ENCODE assay signal across 13 cellular contexts in genomic region chr12:111398530-111398929, GRCh38. TPM values are rescaled to one million over a fixed set of nuclear protein-coding genes. Genes with fewer than 3 reads are reported as not detected.
DNase-seq lines count a peak whose midpoint lies in the region; ATAC-seq and TF ChIP-seq lines count a peak whose summit lies in the region.
"Had no signal": no experiment of that assay in that cellular context is flagged by ENCODE, and none has a peak within 500 bp of the region (broad histone marks: within the 10 kb centered on the region; RNA-seq: fewer than 3 reads in every experiment).

No MANE protein-coding gene starts in this region.

- no peak overlapping the region for H3K9ac ChIP-seq in PC-3 (ENCODE audit: low read length)
- H3K9ac ChIP-seq in subcutaneous abdominal adipose tissue (ENCODE audit: low read length in 5 of 5): peak overlapping the region in 2 of 5 donors; percentile 8 to 19

- peaks cover 36% of the 10 kb centered on the region for H3K4me1 Mint-ChIP-seq in activated T-helper 2 cell treated with anti-CD3 and anti-CD28 coated beads, Interferon-gamma antibody, Interleukin-2, Interleukin-4, amounts not matched to agents 10 μg/mL and 5 μg/mL and 100 μg/mL, durations not matched to agents 14 hours and 24 hours and 36 hours (ENCODE audit: low read depth)

- H3K36me3 ChIP-seq in PC-3 (ENCODE audit: low read depth, low read length): no peaks in the 10 kb centered on the region
- no peaks in the 10 kb centered on the region for H3K36me3 ChIP-seq in subcutaneous abdominal adipose tissue (ENCODE audit: control insufficient read depth in 5 of 5, insufficient read depth in 5 of 5, low read length in 5 of 5)

- ATAC-seq in PC-3 (no peak), GM18519 (IDR thresholded peaks at IDR 0.05; ENCODE audit: low FRiP score, unreplicated experiment) (no peak)

- H3K4me3 Mint-ChIP-seq in activated T-helper 2 cell treated with anti-CD3 and anti-CD28 coated beads, Interferon-gamma antibody, Interleukin-2, Interleukin-4, amounts not matched to agents 10 μg/mL and 5 μg/mL and 100 μg/mL, durations not matched to agents 14 hours and 24 hours and 36 hours (ENCODE audit: low read depth): no peak overlapping the region
- H3K4me3 Mint-ChIP-seq: stimulated activated naive CD8-positive, alpha-beta T cell treated with anti-CD3 and anti-CD28 coated beads, Interleukin-15, Interleukin-2, amounts not matched to agents 100 ng/mL and 50 ng/mL, for 24 hours had no signal

- H2AFZ ChIP-seq in PC-3 (ENCODE audit: low read length): no peak overlapping the region

- H3K4me3 ChIP-seq in PC-3 (ENCODE audit: low read length) (no peak overlapping the region), subcutaneous abdominal adipose tissue (ENCODE audit: low read depth in 1 of 5, low read length in 5 of 5) (no peak overlapping the region)

- intact Hi-C loops in PC-3 (cut with micrococcal nuclease): loop anchor here (10.0 kb wide), 1 partner anchor 276 kb away; no protein-coding TSS in a partner anchor
- intact Hi-C loops in activated T-helper 2 cell treated with anti-CD3 and anti-CD28 coated beads, Interferon-gamma antibody, Interleukin-2, Interleukin-4, amounts not matched to agents 10 μg/mL and 5 μg/mL and 100 μg/mL, durations not matched to agents 14 hours and 24 hours and 36 hours (cut with micrococcal nuclease): no loop called here

- H3K79me2 ChIP-seq in PC-3 (ENCODE audit: low read length): no peaks in the 10 kb centered on the region

- no peak for TF ChIP-seq CTCF in PC-3 (conservative IDR thresholded peaks at IDR 0.05; ENCODE audit: low read depth, low read length)

- H3K9me3 ChIP-seq in PC-3 (ENCODE audit: low read length): no peaks in the 10 kb centered on the region
- H3K9me3 ChIP-seq in subcutaneous abdominal adipose tissue (ENCODE audit: control insufficient read depth in 5 of 5, low read length in 5 of 5): no peaks in the 10 kb centered on the region

- DNase-seq in activated CD8-positive, alpha-beta memory T cell treated with anti-CD3 and anti-CD28 coated beads for 24 hours: peak; percentile 50
- no peak for DNase-seq in activated CD8-positive, alpha-beta memory T cell treated with anti-CD3 and anti-CD28 coated beads, Interleukin-2, amount 50 U/mL, for 4 hours
- DNase-seq in PC-3: no peak
- DNase-seq in left kidney (ENCODE audit: low read depth, low spot score): peak; percentile 31
- no peak for DNase-seq in activated T-helper 2 cell treated with anti-CD3 and anti-CD28 coated beads, Interferon-gamma antibody, Interleukin-2, Interleukin-4, amounts not matched to agents 10 μg/mL and 5 μg/mL and 100 μg/mL, durations not matched to agents 14 hours and 24 hours and 36 hours (ENCODE audit: low spot score)
- no peak for DNase-seq in mesenteric fat pad (ENCODE audit: low spot score)
- DNase-seq: islet precursor cell, KG1, NCI-H1930, NCI-H82 had no signal

- H3K36me3 Mint-ChIP-seq in activated T-helper 2 cell treated with anti-CD3 and anti-CD28 coated beads, Interferon-gamma antibody, Interleukin-2, Interleukin-4, amounts not matched to agents 10 μg/mL and 5 μg/mL and 100 μg/mL, durations not matched to agents 14 hours and 24 hours and 36 hours (ENCODE audit: low read depth): peaks cover 3% of the 10 kb centered on the region

- POLR2A ChIA-PET in PC-3 (lab: Charles Lee; ENCODE audit: unreplicated experiment): no interaction called here

- no peaks in the 10 kb centered on the region for H4K20me1 ChIP-seq in PC-3 (ENCODE audit: low read length)

- no peaks in the 10 kb centered on the region for H3K9me2 ChIP-seq in PC-3 (replicated peaks; ENCODE audit: low read length)

- H3K4me2 ChIP-seq in PC-3 (ENCODE audit: low read length): no peak overlapping the region

- BruUV-seq in PC-3 (replicated peaks; lab: Mats Ljungman, UMichigan): no TSS peak

- H3K27ac Mint-ChIP-seq in activated T-helper 2 cell treated with anti-CD3 and anti-CD28 coated beads, Interferon-gamma antibody, Interleukin-2, Interleukin-4, amounts not matched to agents 10 μg/mL and 5 μg/mL and 100 μg/mL, durations not matched to agents 14 hours and 24 hours and 36 hours: no peak overlapping the region

- H3K4me1 ChIP-seq in PC-3 (ENCODE audit: insufficient read depth, low read length) (peaks cover 23% of the 10 kb centered on the region), subcutaneous abdominal adipose tissue (ENCODE audit: control insufficient read depth in 5 of 5, insufficient read depth in 5 of 5, low read length in 5 of 5) (peaks cover 10 to 37% (median 14%) of the 10 kb centered on the region in 5 donors)

- H3K27me3 Mint-ChIP-seq in activated T-helper 2 cell treated with anti-CD3 and anti-CD28 coated beads, Interferon-gamma antibody, Interleukin-2, Interleukin-4, amounts not matched to agents 10 μg/mL and 5 μg/mL and 100 μg/mL, durations not matched to agents 14 hours and 24 hours and 36 hours (ENCODE audit: low read depth): peaks cover 6% of the 10 kb centered on the region
- H3K27me3 Mint-ChIP-seq: stimulated activated naive CD8-positive, alpha-beta T cell treated with anti-CD3 and anti-CD28 coated beads, Interleukin-15, Interleukin-2, amounts not matched to agents 100 ng/mL and 50 ng/mL, for 24 hours had no signal

- H3F3A ChIP-seq in PC-3 (ENCODE audit: low read length, unreplicated experiment): no peaks in the 10 kb centered on the region

- CTCF ChIA-PET in PC-3 (lab: Charles Lee): interaction anchor here (0.5 to 1.1 kb wide), 3 partner anchors 14 to 53 kb away, joined by 3 to 4 read pairs (median 3); no protein-coding TSS in a partner anchor

- H3K27me3 ChIP-seq in PC-3 (ENCODE audit: low read length) (no peaks in the 10 kb centered on the region), subcutaneous abdominal adipose tissue (ENCODE audit: control insufficient read depth in 5 of 5, insufficient read depth in 4 of 5, low read length in 5 of 5) (no peaks in the 10 kb centered on the region)

- peaks cover 4% of the 10 kb centered on the region for H3K9me3 Mint-ChIP-seq in activated T-helper 2 cell treated with anti-CD3 and anti-CD28 coated beads, Interferon-gamma antibody, Interleukin-2, Interleukin-4, amounts not matched to agents 10 μg/mL and 5 μg/mL and 100 μg/mL, durations not matched to agents 14 hours and 24 hours and 36 hours
- H3K9me3 Mint-ChIP-seq: stimulated activated naive CD8-positive, alpha-beta T cell treated with anti-CD3 and anti-CD28 coated beads, Interleukin-15, Interleukin-2, amounts not matched to agents 100 ng/mL and 50 ng/mL, for 24 hours had no signal

- H3K27ac ChIP-seq in PC-3 (ENCODE audit: low read length) (peak overlapping the region; percentile 62; the same call in 1 of the 2 replicates), subcutaneous abdominal adipose tissue (ENCODE audit: low read depth, low read length) (peak overlapping the region; percentile 75)

RNA-seq across cellular contexts. Expression of gene SH2B3, which starts 7.2 kb away (rescaled TPM):
- total RNA-seq in PC-3 (2014; rRNA removed) (12.9 and 34.6 TPM in 2 replicates), mesenteric fat pad (43.3 TPM)
- 48.3 and 50.9 TPM in 2 replicates for total RNA-seq in activated T-helper 2 cell treated with anti-CD3 and anti-CD28 coated beads, Interferon-gamma antibody, Interleukin-2, Interleukin-4, amounts not matched to agents 10 μg/mL and 5 μg/mL and 100 μg/mL, durations not matched to agents 14 hours and 24 hours and 36 hours

RNA-seq across cellular contexts. Expression of gene PHETA1, which starts 29.6 kb away (rescaled TPM):
- total RNA-seq in PC-3 (2014; rRNA removed) (18.6 and 22.8 TPM in 2 replicates), mesenteric fat pad (19.5 TPM)
- total RNA-seq in activated T-helper 2 cell treated with anti-CD3 and anti-CD28 coated beads, Interferon-gamma antibody, Interleukin-2, Interleukin-4, amounts not matched to agents 10 μg/mL and 5 μg/mL and 100 μg/mL, durations not matched to agents 14 hours and 24 hours and 36 hours: 3.9 and 4.3 TPM in 2 replicates

Comparison
In these comparisons a context has a peak if more than half of its experiments do, and no peak if none do; other contexts are left out.
1. DNase-seq: peak in activated CD8-positive, alpha-beta memory T cell treated with anti-CD3 and anti-CD28 coated beads for 24 hours (single experiment) and left kidney (single experiment); none in activated CD8-positive, alpha-beta memory T cell treated with anti-CD3 and anti-CD28 coated beads, Interleukin-2, amount 50 U/mL, for 4 hours (single experiment), PC-3 (single experiment), activated T-helper 2 cell treated with anti-CD3 and anti-CD28 coated beads, Interferon-gamma antibody, Interleukin-2, Interleukin-4, amounts not matched to agents 10 μg/mL and 5 μg/mL and 100 μg/mL, durations not matched to agents 14 hours and 24 hours and 36 hours (single experiment) and mesenteric fat pad (single experiment).